20 cellular contexts compared by ENCODE assay signal in the genomic region with DNA sequence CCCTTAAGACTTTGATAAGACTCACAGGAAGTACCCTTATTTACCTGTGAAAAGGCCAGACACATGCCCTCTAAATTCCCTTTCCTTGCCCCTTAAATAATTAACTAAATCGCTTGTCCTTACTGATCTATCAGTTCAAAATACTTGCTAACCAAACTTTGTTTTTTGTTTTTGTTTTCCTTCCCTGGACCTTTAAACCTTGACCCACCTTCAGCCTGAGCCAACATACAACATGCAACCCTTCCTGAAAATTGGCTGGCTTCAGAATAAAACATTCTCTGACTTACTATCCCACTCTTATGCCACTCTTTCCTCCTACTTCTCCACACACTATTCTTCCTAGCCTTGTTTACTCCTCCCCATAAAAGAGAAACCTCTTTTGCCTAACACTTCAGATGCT.
"Had no signal": no experiment of that assay in that cellular context is flagged by ENCODE, and none has a peak within 500 bp of the region (broad histone marks: within the 10 kb centered on the region; RNA-seq: fewer than 3 reads in every experiment).

No MANE protein-coding gene starts in this region.

- H3K79me2 ChIP-seq: hepatocyte had no signal

- H3K9me3 ChIP-seq: colonic mucosa, esophagus muscularis mucosa, gastroesophageal sphincter, heart left ventricle, left ventricle myocardium inferior, lower lobe of right lung had no signal

- H3K4me3 ChIP-seq: colonic mucosa, esophagus muscularis mucosa, gastroesophageal sphincter, heart left ventricle, hepatocyte, left ventricle myocardium inferior, lower lobe of right lung had no signal

- H3K4me1 Mint-ChIP-seq: immature natural killer cell; naive thymus-derived CD4-positive, alpha-beta T cell had no signal

- ATAC-seq: effector memory CD8-positive, alpha-beta T cell; foreskin keratinocyte; gastroesophageal sphincter; heart left ventricle; lower lobe of right lung; naive thymus-derived CD4-positive, alpha-beta T cell had no signal

- H3K27me3 ChIP-seq: colonic mucosa, esophagus muscularis mucosa, foreskin keratinocyte, gastroesophageal sphincter, heart left ventricle, hepatocyte had no signal

- DNase-seq: colonic mucosa; effector CD8-positive, alpha-beta T cell; effector memory CD8-positive, alpha-beta T cell; endodermal cell; foreskin keratinocyte; heart left ventricle; hypothalamus; immature natural killer cell; islet precursor cell; kidney; kidney glomerular epithelial cell; left ventricle myocardium inferior; lower lobe of right lung; mesenchymal stem cell; midbrain; naive thymus-derived CD4-positive, alpha-beta T cell had no signal

- H3K4me3 Mint-ChIP-seq: effector memory CD8-positive, alpha-beta T cell; endodermal cell; immature natural killer cell; naive thymus-derived CD4-positive, alpha-beta T cell had no signal

- H3K27ac Mint-ChIP-seq: effector memory CD8-positive, alpha-beta T cell; endodermal cell; immature natural killer cell; naive thymus-derived CD4-positive, alpha-beta T cell had no signal

- H2AFZ ChIP-seq: hepatocyte had no signal

- H3K36me3 ChIP-seq: colonic mucosa, esophagus muscularis mucosa, gastroesophageal sphincter, heart left ventricle, left ventricle myocardium inferior, lower lobe of right lung had no signal

- H3K4me2 ChIP-seq: hepatocyte had no signal

- H3K36me3 Mint-ChIP-seq: immature natural killer cell; naive thymus-derived CD4-positive, alpha-beta T cell had no signal

- H3K27ac ChIP-seq: colonic mucosa, epithelial cell of prostate, esophagus muscularis mucosa, foreskin keratinocyte, gastroesophageal sphincter, heart left ventricle, hepatocyte, left ventricle myocardium inferior, lower lobe of right lung had no signal

- H3K27me3 Mint-ChIP-seq: effector memory CD8-positive, alpha-beta T cell; naive thymus-derived CD4-positive, alpha-beta T cell had no signal

- H3K4me1 ChIP-seq: colonic mucosa, esophagus muscularis mucosa, foreskin keratinocyte, gastroesophageal sphincter, heart left ventricle, left ventricle myocardium inferior, lower lobe of right lung had no signal

- H3K9me3 Mint-ChIP-seq: endodermal cell had no signal
